12 cellular contexts compared by ENCODE assay signal in the genomic region with DNA sequence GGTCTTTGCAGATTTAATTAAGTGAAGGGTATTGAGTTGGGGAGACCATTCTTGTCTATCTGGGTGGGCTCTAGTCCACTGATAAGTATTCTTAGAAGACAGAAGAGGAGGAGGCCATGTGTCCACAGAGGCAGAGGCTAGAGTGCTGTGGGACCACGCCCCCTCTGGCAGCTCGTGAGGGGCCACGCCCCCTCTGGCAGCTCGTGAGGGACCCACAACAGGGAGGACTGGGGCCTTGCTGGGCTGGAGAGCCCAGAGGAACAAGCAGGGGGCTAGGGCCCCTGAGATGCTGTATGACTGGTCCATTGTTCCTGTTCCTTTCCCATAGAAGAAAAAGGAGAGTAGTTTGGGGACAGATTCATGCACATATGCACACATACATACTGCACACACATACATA.
DNase-seq lines count a peak whose midpoint lies in the region; ATAC-seq and TF ChIP-seq lines count a peak whose summit lies in the region.
"Had no signal": no experiment of that assay in that cellular context is flagged by ENCODE, and none has a peak within 500 bp of the region (broad histone marks: within the 10 kb centered on the region; RNA-seq: fewer than 3 reads in every experiment).

No MANE protein-coding gene starts in this region.

- DNase-seq in T-helper 2 cell treated with Interferon-gamma antibody and Interleukin-4, amounts not matched to agents 5 μg/mL and 100 μg/mL, for 36 hours (ENCODE audit: low spot score), result peak; percentile 3
- no peak for DNase-seq in T-helper 2 cell
- DNase-seq in NB4 (ENCODE audit: low read depth), result peak; percentile 14
- peak in 3 of 5 donors; percentile 4 to 42 (median 13) for DNase-seq in heart left ventricle
- DNase-seq in neuronal stem cell (ENCODE audit: low spot score), result no peak
- no peak for DNase-seq in GM13977 (ENCODE audit: low spot score)
- DNase-seq in medulla oblongata (ENCODE audit: extremely low spot score), result no peak
- DNase-seq in GF-D8 (lab: John Stamatoyannopoulos, UW), result no peak
- DNase-seq: activated gamma-delta T cell treated with Interleukin-2 at 50 U/mL for 16 hours, spleen had no signal

- TF ChIP-seq POLR2A in NB4 (IDR thresholded peaks at IDR 0.05; ENCODE audit: extremely low read depth, insufficient read length) (no peak), heart left ventricle (IDR thresholded peaks at IDR 0.05) (no peak)

- H3K4me3 ChIP-seq in NB4 (ENCODE audit: low read depth, low read length), result no peak overlapping the region
- no peak overlapping the region for H3K4me3 ChIP-seq in heart left ventricle
- no peak overlapping the region for H3K4me3 ChIP-seq in neuronal stem cell (ENCODE audit: low read length in 2 of 2)
- H3K4me3 ChIP-seq: cardiac muscle cell, spleen, suprapubic skin had no signal

- no peak overlapping the region for H2BK120ac ChIP-seq in neuronal stem cell (ENCODE audit: low read depth, low read length)

- TF ChIP-seq CTCF in NB4 (IDR thresholded peaks at IDR 0.05; ENCODE audit: low read depth, low read length) (no peak), heart left ventricle (IDR thresholded peaks at IDR 0.05) (no peak), GM13977 (IDR thresholded peaks at IDR 0.05; ENCODE audit: extremely low read depth, insufficient read depth, missing control alignments) (no peak)

- H2AFZ ChIP-seq in neuronal stem cell (ENCODE audit: low read length), result no peak overlapping the region

- H3K4ac ChIP-seq in neuronal stem cell (ENCODE audit: low read length), result no peak overlapping the region

- no peak for ATAC-seq in heart left ventricle

- H3K36me3 Mint-ChIP-seq in T-helper 2 cell treated with Interferon-gamma antibody and Interleukin-4, amounts not matched to agents 5 μg/mL and 100 μg/mL, for 36 hours (ENCODE audit: low read depth), result no peaks in the 10 kb centered on the region

- no peak overlapping the region for H3K4me3 Mint-ChIP-seq in T-helper 2 cell treated with Interferon-gamma antibody and Interleukin-4, amounts not matched to agents 5 μg/mL and 100 μg/mL, for 36 hours

- no peak overlapping the region for H3K14ac ChIP-seq in neuronal stem cell (ENCODE audit: low read length)

- no peak overlapping the region for H2BK15ac ChIP-seq in neuronal stem cell (ENCODE audit: low read length)

- no peak overlapping the region for H2AK5ac ChIP-seq in neuronal stem cell (ENCODE audit: low read depth, low read length)

- in situ Hi-C loops in GM13977 (cut with MboI; ENCODE audit: low pct_unique_long_range_greater_than_20kb, low sequenced_read_pairs, unreplicated experiment), result no loop called here

- intact Hi-C loops in heart left ventricle (cut with DNase I), result no loop called here

- no peaks in the 10 kb centered on the region for H3K79me1 ChIP-seq in neuronal stem cell (ENCODE audit: low read depth, low read length)

- H3K27me3 ChIP-seq in heart left ventricle, result no peaks in the 10 kb centered on the region
- H3K27me3 ChIP-seq in neuronal stem cell (ENCODE audit: control insufficient read depth in 3 of 3, insufficient read depth in 3 of 3, low read depth in 1 of 3, low read length in 3 of 3), result no peaks in the 10 kb centered on the region
- H3K27me3 ChIP-seq: cardiac muscle cell, suprapubic skin had no signal

- WGBS in heart left ventricle, 4 donors, result 33 to 37% (median 34%) methylated on average over 4 of the region's 4 CpGs
- no CpG with 5 or more reads among the region's 4 CpGs for WGBS in neuronal stem cell (ENCODE audit: extremely low coverage in 2 of 2, insufficient read length in 2 of 2, insufficient replicate concordance in 1 of 2), 2 donors

- H3K23ac ChIP-seq in neuronal stem cell (ENCODE audit: low read depth, low read length, poor library complexity), result peak overlapping the region; percentile 61

- no peak overlapping the region for H3K9ac ChIP-seq in neuronal stem cell (ENCODE audit: low read depth, low read length, poor library complexity)

- H3K27ac ChIP-seq in heart left ventricle (no peak overlapping the region), neuronal stem cell (replicated peaks; ENCODE audit: low read length) (no peak overlapping the region)
- H3K27ac ChIP-seq: cardiac muscle cell, spleen, suprapubic skin had no signal

- no peaks in the 10 kb centered on the region for H3K27me3 Mint-ChIP-seq in T-helper 2 cell treated with Interferon-gamma antibody and Interleukin-4, amounts not matched to agents 5 μg/mL and 100 μg/mL, for 36 hours (ENCODE audit: low read depth)

- no peak overlapping the region for H2BK12ac ChIP-seq in neuronal stem cell (ENCODE audit: low read length)

- peaks cover 2% of the 10 kb centered on the region for H3K4me1 Mint-ChIP-seq in T-helper 2 cell treated with Interferon-gamma antibody and Interleukin-4, amounts not matched to agents 5 μg/mL and 100 μg/mL, for 36 hours (ENCODE audit: low read depth)

- H3K18ac ChIP-seq in neuronal stem cell (ENCODE audit: low read length), result no peak overlapping the region

- H3K36me3 ChIP-seq in heart left ventricle (no peaks in the 10 kb centered on the region), neuronal stem cell (replicated peaks in 1 of 2; ENCODE audit: control insufficient read depth in 2 of 2, insufficient read depth in 2 of 2, low read length in 2 of 2) (no peaks in the 10 kb centered on the region)
- H3K36me3 ChIP-seq: cardiac muscle cell, spleen, suprapubic skin had no signal

- H3K9me3 ChIP-seq in heart left ventricle (peaks cover 0 to 10% (median 3%) of the 10 kb centered on the region in 12 donors), neuronal stem cell (replicated peaks in 1 of 2; ENCODE audit: control insufficient read depth in 2 of 2, insufficient read depth in 1 of 2, low read depth in 1 of 2, low read length in 2 of 2) (peaks cover 4 to 18% of the 10 kb centered on the region in 2 donors)
- H3K9me3 ChIP-seq: suprapubic skin had no signal

- H3K4me2 ChIP-seq in neuronal stem cell (ENCODE audit: insufficient read depth, low read length, poor library complexity, severe bottlenecking), result no peak overlapping the region

- H2BK5ac ChIP-seq in neuronal stem cell (ENCODE audit: low read length), result no peak overlapping the region

- H3K4me1 ChIP-seq in heart left ventricle (peaks cover 0 to 31% (median 10%) of the 10 kb centered on the region in 12 donors), neuronal stem cell (ENCODE audit: control insufficient read depth in 2 of 2, insufficient read depth in 1 of 2, low read depth in 1 of 2, low read length in 2 of 2) (no peaks in the 10 kb centered on the region)

- peaks cover 11% of the 10 kb centered on the region for H3K9me3 Mint-ChIP-seq in T-helper 2 cell treated with Interferon-gamma antibody and Interleukin-4, amounts not matched to agents 5 μg/mL and 100 μg/mL, for 36 hours

- no peak overlapping the region for H4K91ac ChIP-seq in neuronal stem cell (ENCODE audit: low read depth, low read length, poor library complexity)

- no peak overlapping the region for H4K8ac ChIP-seq in neuronal stem cell (ENCODE audit: low read depth, low read length)

- H3K27ac Mint-ChIP-seq in T-helper 2 cell treated with Interferon-gamma antibody and Interleukin-4, amounts not matched to agents 5 μg/mL and 100 μg/mL, for 36 hours, result no peak overlapping the region

Comparison
In these comparisons a context has a peak if more than half of its experiments do, and no peak if none do; other contexts are left out.
1. DNase-seq: peak in T-helper 2 cell treated with Interferon-gamma antibody and Interleukin-4, amounts not matched to agents 5 μg/mL and 100 μg/mL, for 36 hours (single experiment), NB4 (single experiment) and heart left ventricle (3 of 5); none in T-helper 2 cell (0 of 5), neuronal stem cell (single experiment), GM13977 (single experiment), medulla oblongata (single experiment) and GF-D8 (single experiment).